11 cellular contexts compared by ENCODE assay signal in the genomic region with DNA sequence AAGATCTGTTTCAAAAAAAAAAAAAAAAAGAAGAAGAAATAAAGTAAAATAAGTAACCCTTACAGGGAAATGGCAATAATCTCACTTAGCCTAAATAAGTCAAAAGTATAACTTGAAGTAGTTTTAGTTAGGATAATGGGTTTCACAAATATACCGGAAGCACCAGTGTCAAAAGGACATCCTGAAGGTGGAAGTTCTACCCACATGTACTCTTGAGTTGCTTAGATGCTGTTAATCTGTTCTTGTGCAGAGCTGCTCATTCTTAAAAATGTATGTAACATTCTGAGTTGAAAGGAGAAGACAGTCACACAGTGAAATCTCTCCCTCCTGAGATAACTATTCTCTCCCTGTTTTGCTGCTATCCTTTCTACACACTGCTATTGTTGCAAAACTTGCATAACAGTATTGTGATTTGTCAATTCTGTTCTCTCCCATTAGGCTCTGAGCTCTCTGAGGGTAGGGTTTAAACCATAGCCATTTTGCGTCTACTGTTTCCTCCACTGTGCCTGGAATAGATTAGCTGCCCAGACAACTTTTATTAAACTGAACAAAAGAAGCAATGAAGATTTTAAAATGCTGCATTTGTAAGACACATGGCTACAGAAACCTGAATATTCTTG. TPM values are rescaled to one million over a fixed set of nuclear protein-coding genes. Genes with fewer than 3 reads are reported as not detected.
DNase-seq lines count a peak whose midpoint lies in the region; ATAC-seq, FAIRE-seq and TF ChIP-seq lines count a peak whose summit lies in the region.
"Had no signal": no experiment of that assay in that cellular context is flagged by ENCODE, and none has a peak within 500 bp of the region (broad histone marks: within the 10 kb centered on the region; RNA-seq: fewer than 3 reads in every experiment).

No MANE protein-coding gene starts in this region.

- peak; percentile 66 to 76; a peak in 5 of 6 replicates for ATAC-seq in A549
- ATAC-seq in GM19328 (IDR thresholded peaks at IDR 0.05; ENCODE audit: unreplicated experiment), result peak; percentile 57
- ATAC-seq in T-helper 17 cell, result peak; percentile 35
- no peak for ATAC-seq in GM19023 (IDR thresholded peaks at IDR 0.05; ENCODE audit: unreplicated experiment)
- ATAC-seq in left cardiac atrium, result no peak

- no peak for TF ChIP-seq CTCF in A549 (IDR thresholded peaks at IDR 0.05)

- peaks cover 19% of the 10 kb centered on the region for H3K4me1 ChIP-seq in A549

- H3K4me3 ChIP-seq in A549, result no peak overlapping the region

- no peak for TF ChIP-seq EP300 in A549 (IDR thresholded peaks at IDR 0.05)

- no peak for DNase-seq in A549 (ENCODE audit: low read depth in 1 of 2, low spot score in 1 of 2)
- no peak for DNase-seq in T-helper 17 cell
- DNase-seq in immature natural killer cell, result no peak
- no peak for DNase-seq in cerebellar cortex (ENCODE audit: low spot score)
- DNase-seq in DMS 273 (lab: John Stamatoyannopoulos, UW; ENCODE audit: unreplicated experiment), result no peak
- DNase-seq in left cardiac atrium, result no peak
- DNase-seq: foreskin melanocyte; NCI-H1694; stimulated activated CD4-positive, alpha-beta T cell treated with anti-CD3 and anti-CD28 coated beads, Interleukin-2, amount 100 ng/mL, for 48 hours had no signal

- no peaks in the 10 kb centered on the region for H3K9me3 Mint-ChIP-seq in immature natural killer cell

- no peak for FAIRE-seq in A549 (lab: Jason Lieb, UNC)

- H3K9me3 ChIP-seq in A549 (no peaks in the 10 kb centered on the region), T-helper 17 cell (ENCODE audit: control insufficient read depth, low read length, poor library complexity, severe bottlenecking) (no peaks in the 10 kb centered on the region)

- H3K36me3 Mint-ChIP-seq in T-helper 17 cell (ENCODE audit: low read depth) (no peaks in the 10 kb centered on the region), immature natural killer cell (no peaks in the 10 kb centered on the region)

- H3K4me2 ChIP-seq in A549, result peak overlapping the region; percentile 62

- 55% methylated on average over 2 of the region's 2 CpGs for WGBS in A549 (ENCODE audit: missing lambda C conversion rate)

- intact Hi-C loops in left cardiac atrium (cut with DNase I), result no loop called here

- TF ChIP-seq RAD21 in A549 (conservative IDR thresholded peaks at IDR 0.05 in 1 of 2, IDR thresholded peaks at IDR 0.05 in 1 of 2), result no peak

- CTCF ChIA-PET in A549 (lab: Yijun Ruan, JAX), result interaction anchor here (0.7 to 1.8 kb wide), 2 partner anchors 51 to 58 kb away, joined by 3 to 6 read pairs; no protein-coding TSS in a partner anchor

- POLR2A ChIA-PET in A549 (lab: Yijun Ruan, JAX), result interaction anchor here (0.6 to 0.8 kb wide), 2 partner anchors 10 to 50 kb away, joined by 3 read pairs; no protein-coding TSS in a partner anchor

- TF ChIP-seq POLR2A in A549 (IDR thresholded peaks at IDR 0.05; ENCODE audit: low read length), result no peak

- H3K27ac ChIP-seq in A549, result peak overlapping the region in 1 of 2 experiments; percentile 16; a peak in 1 of 6 replicates

- H3K27me3 Mint-ChIP-seq in T-helper 17 cell, result peaks cover 16% of the 10 kb centered on the region
- peaks cover 1 to 2% (median 2%) of the 10 kb centered on the region in 3 donors for H3K27me3 Mint-ChIP-seq in immature natural killer cell (ENCODE audit: low read depth in 3 of 3)

- H3K4me1 Mint-ChIP-seq in T-helper 17 cell (peaks cover 15% of the 10 kb centered on the region), immature natural killer cell (peaks cover 19 to 29% of the 10 kb centered on the region in 2 donors)

- H3K4me3 Mint-ChIP-seq in T-helper 17 cell (peak overlapping the region; percentile 50), immature natural killer cell (peak overlapping the region in 4 of 5 donors; percentile 8 to 59 (median 50))

- H3K27ac Mint-ChIP-seq in T-helper 17 cell, result no peak overlapping the region
- H3K27ac Mint-ChIP-seq in immature natural killer cell, result peak overlapping the region in 4 of 6 donors; percentile 9 to 62 (median 40)

TF ChIP-seq in A549, 52 proteins besides CTCF, POLR2A, EP300 and RAD21:
- TF ChIP-seq BHLHE40 (IDR thresholded peaks at IDR 0.05; ENCODE audit: low read depth, low read length), result no peak
- TF ChIP-seq MAX (IDR thresholded peaks at IDR 0.05), result no peak
- no peak for TF ChIP-seq ZNF302 (CRISPR knock-in tag; IDR thresholded peaks at IDR 0.05)
- TF ChIP-seq JUN (IDR thresholded peaks at IDR 0.05), result no peak
- no peak for TF ChIP-seq CEBPB (IDR thresholded peaks at IDR 0.05)
- TF ChIP-seq RNF2 (IDR thresholded peaks at IDR 0.05; ENCODE audit: borderline replicate concordance, low read depth), result no peak
- no peak for TF ChIP-seq CBX2 (IDR thresholded peaks at IDR 0.05; ENCODE audit: borderline replicate concordance, low read depth)
- TF ChIP-seq E2F6 (IDR thresholded peaks at IDR 0.05; ENCODE audit: borderline replicate concordance, low read depth), result no peak
- no peak for TF ChIP-seq HDAC2 (IDR thresholded peaks at IDR 0.05)
- no peak for TF ChIP-seq EHF (CRISPR knock-in tag; IDR thresholded peaks at IDR 0.05)
- no peak for TF ChIP-seq JUNB (IDR thresholded peaks at IDR 0.05)
- no peak for TF ChIP-seq FOSL2 (IDR thresholded peaks at IDR 0.05)
- TF ChIP-seq FOSL2 (CRISPR knock-in tag; IDR thresholded peaks at IDR 0.05), result no peak
- TF ChIP-seq, protein P1, sequence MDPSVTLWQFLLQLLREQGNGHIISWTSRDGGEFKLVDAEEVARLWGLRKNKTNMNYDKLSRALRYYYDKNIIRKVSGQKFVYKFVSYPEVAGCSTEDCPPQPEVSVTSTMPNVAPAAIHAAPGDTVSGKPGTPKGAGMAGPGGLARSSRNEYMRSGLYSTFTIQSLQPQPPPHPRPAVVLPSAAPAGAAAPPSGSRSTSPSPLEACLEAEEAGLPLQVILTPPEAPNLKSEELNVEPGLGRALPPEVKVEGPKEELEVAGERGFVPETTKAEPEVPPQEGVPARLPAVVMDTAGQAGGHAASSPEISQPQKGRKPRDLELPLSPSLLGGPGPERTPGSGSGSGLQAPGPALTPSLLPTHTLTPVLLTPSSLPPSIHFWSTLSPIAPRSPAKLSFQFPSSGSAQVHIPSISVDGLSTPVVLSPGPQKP (IDR thresholded peaks at IDR 0.05; ENCODE audit: low read depth, low read length), result no peak
TF ChIP-seq in A549: peak in this region for 0.

RNA-seq across cellular contexts. Expression of gene CCNG2, which starts 11.1 kb away (rescaled TPM):
- 9.8 and 10.2 TPM in 2 replicates for polyA plus RNA-seq in A549 (2011; rRNA removed)
- 0.91 and 1.2 TPM in 2 replicates for polyA plus RNA-seq in A549 (2012; cell fraction: cytosol; rRNA removed)
- 0.44 and 0.98 TPM in 2 replicates for polyA plus RNA-seq in A549 (2012; cell fraction: nucleus; rRNA removed)
- polyA plus RNA-seq in A549 (2017; fragmentation: RNase III; extraction: RNeasy Plus Mini Kit Qiagen cat#74134 plus additional on column Dnase treatment), result 2.1 to 4.5 TPM (median 3.9 TPM) in 3 replicates
- 1.9 and 2.1 TPM in 2 replicates for polyA minus RNA-seq in A549 (2011; rRNA and poly(A)+ RNA removed)
- 10 to 100 TPM; 21.8 to 24.3 TPM for total RNA-seq in T-helper 17 cell
- polyA plus RNA-seq in immature natural killer cell, result 10 to 100 TPM; 10.4 to 14.8 (median 14.2) TPM
- 10 to 100 TPM in 1 of 2 donors, 1 to 10 TPM in 1; 7.7 to 18.6 TPM for total RNA-seq in left cardiac atrium

Comparison
In these comparisons a context has a peak if more than half of its experiments do, and no peak if none do; other contexts are left out.
1. ATAC-seq: peak in A549 (2 of 2), GM19328 (single experiment) and T-helper 17 cell (single experiment); none in GM19023 (single experiment) and left cardiac atrium (0 of 2).